Comparison of ENCODE assay signal across 8 cellular contexts in the genomic region with DNA sequence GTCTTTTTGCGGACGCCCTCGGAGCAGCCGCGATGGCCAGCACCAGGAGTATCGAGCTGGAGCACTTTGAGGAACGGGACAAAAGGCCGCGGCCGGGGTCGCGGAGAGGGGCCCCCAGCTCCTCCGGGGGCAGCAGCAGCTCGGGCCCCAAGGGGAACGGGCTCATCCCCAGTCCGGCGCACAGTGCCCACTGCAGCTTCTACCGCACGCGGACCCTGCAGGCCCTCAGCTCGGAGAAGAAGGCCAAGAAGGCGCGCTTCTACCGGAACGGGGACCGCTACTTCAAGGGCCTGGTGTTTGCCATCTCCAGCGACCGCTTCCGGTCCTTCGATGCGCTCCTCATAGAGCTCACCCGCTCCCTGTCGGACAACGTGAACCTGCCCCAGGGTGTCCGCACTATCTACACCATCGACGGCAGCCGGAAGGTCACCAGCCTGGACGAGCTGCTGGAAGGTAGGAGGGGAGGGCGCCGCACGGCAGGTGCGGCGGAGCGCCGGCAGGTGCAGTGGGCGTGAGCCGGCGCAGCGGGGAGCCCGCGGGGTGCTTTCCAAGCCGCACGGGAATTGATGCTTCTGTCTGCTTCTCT. TPM values are rescaled to one million over a fixed set of nuclear protein-coding genes. Genes with fewer than 3 reads are reported as not detected.
A peak's percentile ranks its signal among the peaks of the same experiment; 100 is the strongest.
DNase-seq lines count a peak whose midpoint lies in the region; ATAC-seq, FAIRE-seq and TF ChIP-seq lines count a peak whose summit lies in the region.

No MANE protein-coding gene starts in this region.

- H3K27me3 ChIP-seq in heart left ventricle (peaks cover 0 to 5% (median 0%) of the 10 kb centered on the region in 9 donors), trophoblast cell (ENCODE audit: insufficient read depth, low read length) (peaks cover 24% of the 10 kb centered on the region)

- H3K27ac Mint-ChIP-seq in activated naive CD8-positive, alpha-beta T cell treated with anti-CD3 and anti-CD28 coated beads for 36 hours = no peak overlapping the region

- H3K9me3 Mint-ChIP-seq in activated naive CD8-positive, alpha-beta T cell treated with anti-CD3 and anti-CD28 coated beads for 36 hours = peaks cover 2% of the 10 kb centered on the region

- H2BK5ac ChIP-seq in trophoblast cell (ENCODE audit: low read depth, low read length, poor library complexity) = no peak overlapping the region

- H4K12ac ChIP-seq in trophoblast cell (ENCODE audit: low read depth, low read length) = no peak overlapping the region

- H2AK5ac ChIP-seq in trophoblast cell (ENCODE audit: low read length) = no peak overlapping the region

- peak overlapping the region; percentile 61 for H3K4me3 Mint-ChIP-seq in activated naive CD8-positive, alpha-beta T cell treated with anti-CD3 and anti-CD28 coated beads for 36 hours

- no peak overlapping the region for H2BK12ac ChIP-seq in trophoblast cell (ENCODE audit: low read length)

- H3K14ac ChIP-seq in trophoblast cell (ENCODE audit: low read length) = no peak overlapping the region

- H4K8ac ChIP-seq in trophoblast cell (ENCODE audit: low read depth, low read length) = no peak overlapping the region

- DNase-seq in D721Med (ENCODE audit: insufficient read length, low spot score) = peak; percentile 23
- peak; percentile 36 for DNase-seq in NCI-H146 treated with DMSO at 0.1 percent for 48 hours (lab: John Stamatoyannopoulos, UW; ENCODE audit: unreplicated experiment)
- peak; percentile 5 for DNase-seq in activated naive CD8-positive, alpha-beta T cell treated with anti-CD3 and anti-CD28 coated beads for 36 hours
- DNase-seq in heart left ventricle = peak; percentile 29 to 67 (median 45)
- DNase-seq in trophoblast cell = peak; percentile 20 to 47

- FAIRE-seq in D721Med (lab: Jason Lieb, UNC) = no peak

- no peak overlapping the region for H2BK120ac ChIP-seq in trophoblast cell (ENCODE audit: insufficient read depth, low read length, poor library complexity)

- no peaks in the 10 kb centered on the region for H3K79me2 ChIP-seq in trophoblast cell (ENCODE audit: control insufficient read depth, insufficient read depth, low read length, poor library complexity)

- H3K9me3 ChIP-seq in heart left ventricle (no peaks in the 10 kb centered on the region), trophoblast cell (ENCODE audit: insufficient read depth, low read depth, low read length) (no peaks in the 10 kb centered on the region)

- no peak overlapping the region for H4K91ac ChIP-seq in trophoblast cell (ENCODE audit: low read depth, low read length)

- peak overlapping the region; percentile 93 for H3K4me2 ChIP-seq in trophoblast cell (ENCODE audit: low read length)

- peaks cover 2% of the 10 kb centered on the region for H3K4me1 Mint-ChIP-seq in activated naive CD8-positive, alpha-beta T cell treated with anti-CD3 and anti-CD28 coated beads for 36 hours

- H3K36me3 Mint-ChIP-seq in activated naive CD8-positive, alpha-beta T cell treated with anti-CD3 and anti-CD28 coated beads for 36 hours = no peaks in the 10 kb centered on the region

- TF ChIP-seq CTCF in D721Med (IDR thresholded peaks at IDR 0.05; ENCODE audit: insufficient read depth, missing control alignments) (no peak), heart left ventricle (IDR thresholded peaks at IDR 0.05) (peak in 5 of 12 donors; percentile 7 to 32 (median 20))

- intact Hi-C loops in heart left ventricle (cut with DNase I) = loop anchor here (1.0 to 10.0 kb wide), 14 partner anchors 20 to 136 kb away; no protein-coding TSS in a partner anchor

- peaks cover 72% of the 10 kb centered on the region for H3K27me3 Mint-ChIP-seq in activated naive CD8-positive, alpha-beta T cell treated with anti-CD3 and anti-CD28 coated beads for 36 hours

- peaks cover 0 to 39% (median 16%) of the 10 kb centered on the region in 12 donors for H3K4me1 ChIP-seq in heart left ventricle
- peaks cover 7 to 10% of the 10 kb centered on the region in 2 experiments for H3K4me1 ChIP-seq in trophoblast cell (ENCODE audit: control insufficient read depth in 1 of 2, insufficient read depth in 2 of 2, low read length in 2 of 2)

- no peak overlapping the region for H2AFZ ChIP-seq in trophoblast cell (ENCODE audit: insufficient read depth, low read length, poor library complexity)

- no peak overlapping the region for H3K4ac ChIP-seq in trophoblast cell (ENCODE audit: low read depth, low read length)

- H3K18ac ChIP-seq in trophoblast cell (ENCODE audit: low read length) = no peak overlapping the region

- H3K27ac ChIP-seq in heart left ventricle (peak overlapping the region; percentile 73 to 94 (median 84)), trophoblast cell (ENCODE audit: low read depth, low read length) (no peak overlapping the region)

- H3K9ac ChIP-seq in trophoblast cell (ENCODE audit: low read length) = no peak overlapping the region

- H3K79me1 ChIP-seq in trophoblast cell (ENCODE audit: low read length) = no peaks in the 10 kb centered on the region

- no peak overlapping the region for H3K23ac ChIP-seq in trophoblast cell (ENCODE audit: low read length)

- peak; percentile 45 for ATAC-seq in GM21526 (IDR thresholded peaks at IDR 0.05; ENCODE audit: low FRiP score, unreplicated experiment)
- ATAC-seq in heart left ventricle = peak in 3 of 4 donors; percentile 29 to 44 (median 43)
- no peak for ATAC-seq in HG03135 (IDR thresholded peaks at IDR 0.05; ENCODE audit: unreplicated experiment)
- no peak for ATAC-seq in HG03097 (IDR thresholded peaks at IDR 0.05; ENCODE audit: low FRiP score, unreplicated experiment)

- H3K36me3 ChIP-seq in heart left ventricle = no peaks in the 10 kb centered on the region
- no peaks in the 10 kb centered on the region for H3K36me3 ChIP-seq in trophoblast cell (ENCODE audit: control insufficient read depth in 1 of 2, insufficient read depth in 2 of 2, low read length in 2 of 2)

- WGBS in heart left ventricle, 4 donors = 0 to 2% (median 0%) methylated on average over 8 to 54 of the region's 54 CpGs
- no CpG with 5 or more reads among the region's 54 CpGs for WGBS in trophoblast cell (ENCODE audit: extremely low coverage, insufficient coverage, insufficient read length)

- no peak for TF ChIP-seq POLR2A in heart left ventricle (IDR thresholded peaks at IDR 0.05)

- H3K4me3 ChIP-seq in heart left ventricle (peak overlapping the region; percentile 57 to 90 (median 80)), trophoblast cell (ENCODE audit: low read depth, low read length) (peak overlapping the region; percentile 72)

RNA-seq across cellular contexts. Expression of gene DCLK2, which starts 0.8 kb away (rescaled TPM):
- not detected for total RNA-seq in activated naive CD8-positive, alpha-beta T cell treated with anti-CD3 and anti-CD28 coated beads for 36 hours
- 10 to 100 TPM; 13.5 to 38.4 (median 17.5) TPM for total RNA-seq in heart left ventricle
- polyA plus RNA-seq in heart left ventricle = 1 to 10 TPM; 6.4 to 8.2 TPM
- 0.40 and 0.47 TPM in 2 replicates for polyA plus RNA-seq in trophoblast cell (2013)

Comparison
In these comparisons a context has a peak if more than half of its experiments do, and no peak if none do; other contexts are left out.
1. ATAC-seq: peak in GM21526 (single experiment) and heart left ventricle (3 of 4); none in HG03135 (single experiment) and HG03097 (single experiment).
2. RNA of gene DCLK2, which starts 0.8 kb away (total RNA-seq): 13.5 to 38.4 TPM in heart left ventricle; not detected in activated naive CD8-positive, alpha-beta T cell treated with anti-CD3 and anti-CD28 coated beads for 36 hours; every median in the first group is over 10 times any median in the second.
3. Peak in every context shown above with its lines, with median percentiles within 50 percentile points of each other: DNase-seq.